ENCODE assay signal across 8 cellular contexts in the genomic region with DNA sequence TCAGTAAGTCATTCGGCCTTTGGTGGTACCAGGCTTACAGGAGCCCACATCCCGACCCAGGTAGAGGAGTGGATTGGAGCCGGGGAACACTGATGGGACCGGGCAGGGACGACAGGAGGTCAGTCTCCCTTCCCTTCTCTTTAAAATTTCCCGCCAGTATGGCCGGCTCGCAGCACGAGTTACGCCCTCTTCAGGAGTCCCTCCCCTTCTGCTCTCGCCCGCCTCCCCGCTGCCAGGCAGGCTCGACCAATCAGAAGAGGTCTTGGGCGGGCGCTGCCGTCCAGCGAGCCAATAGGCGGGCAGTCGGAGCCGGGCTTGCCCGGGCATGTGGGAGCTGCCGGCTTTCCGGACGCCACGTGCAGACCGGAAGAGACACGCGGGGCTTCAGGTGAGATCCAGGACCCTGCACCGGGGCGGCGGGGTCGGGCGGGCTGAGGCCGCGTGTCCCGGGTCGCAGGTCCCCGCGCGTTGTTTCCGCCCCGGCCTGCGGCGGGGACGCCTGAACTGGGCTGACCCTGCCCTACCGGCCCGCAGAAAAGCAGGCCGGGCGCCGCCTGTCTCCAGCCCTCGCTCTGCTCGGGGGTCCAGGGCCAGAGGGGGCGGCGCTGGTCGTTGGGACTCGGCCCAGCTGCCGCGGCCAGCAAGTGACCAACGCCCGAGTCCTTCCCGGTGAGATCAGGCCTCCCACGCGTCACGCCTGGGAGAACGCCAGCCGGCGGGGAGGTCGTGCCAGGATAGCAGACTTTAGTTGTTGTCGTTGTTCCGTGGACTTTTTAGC. TPM values are rescaled to one million over a fixed set of nuclear protein-coding genes. Genes with fewer than 3 reads are reported as not detected.
A peak's percentile ranks its signal among the peaks of the same experiment; 100 is the strongest.
DNase-seq lines count a peak whose midpoint lies in the region; ATAC-seq and TF ChIP-seq lines count a peak whose summit lies in the region.

Gene AEN (plus strand): TSS at position 346 of the 778 bp plus-strand sequence. CDS start 4,870 bp downstream, outside the sequence.

- peak; percentile 97 for DNase-seq in GM13977 (ENCODE audit: low spot score)
- DNase-seq in NCI-H146 (lab: John Stamatoyannopoulos, UW), result peak; percentile 92
- peak; percentile 86 to 97 (median 92) for DNase-seq in T-cell
- DNase-seq in adipocyte (ENCODE audit: low read depth), result peak; percentile 98
- DNase-seq in cardiac septum (ENCODE audit: low spot score), result peak; percentile 98
- peak; percentile 96 for DNase-seq in pons (ENCODE audit: low spot score)
- DNase-seq in upper lobe of left lung, result peak; percentile 97 to 98

- TF ChIP-seq CTCF in GM13977 (IDR thresholded peaks at IDR 0.05; ENCODE audit: extremely low read depth, insufficient read depth, missing control alignments) (no peak), upper lobe of left lung (IDR thresholded peaks at IDR 0.05) (peak in 2 of 6 experiments; percentile 39 to 40)

- H3K4me1 ChIP-seq in adipocyte (ENCODE audit: control insufficient read depth, insufficient read depth, low read length), result peaks cover 36% of the 10 kb centered on the region
- peaks cover 28 to 44% (median 31%) of the 10 kb centered on the region in 4 donors for H3K4me1 ChIP-seq in upper lobe of left lung

- TF ChIP-seq POLR2A in upper lobe of left lung (IDR thresholded peaks at IDR 0.05), result peak in 2 of 4 donors; percentile 52 to 66

- peaks cover 3 to 5% of the 10 kb centered on the region in 2 donors for H3K27me3 Mint-ChIP-seq in T-cell

- ATAC-seq in HG02870 (IDR thresholded peaks at IDR 0.05; ENCODE audit: unreplicated experiment) (peak; percentile 87), T-cell (replicated peaks in 1 of 4) (peak; percentile 86 to 94 (median 91)), upper lobe of left lung (ENCODE audit: low FRiP score in 2 of 2) (peak; percentile 98)

- CTCF ChIA-PET in T-cell (lab: Charles Lee), result interaction anchor here (0.6 to 1.8 kb wide), 4 partner anchors 14 to 392 kb away, joined by 3 to 12 read pairs (median 6); no protein-coding TSS in a partner anchor

- H3K27ac ChIP-seq in upper lobe of left lung, result peak within 1 kb of the TSS; percentile 75 to 81 (median 78)

- H3K9ac ChIP-seq in adipocyte (ENCODE audit: low read length), result peak within 1 kb of the TSS; percentile 96

- H3K27me3 ChIP-seq in adipocyte (replicated peaks; ENCODE audit: control insufficient read depth, insufficient read depth, low read length) (no peaks in the 10 kb centered on the region), upper lobe of left lung (no peaks in the 10 kb centered on the region)

- peaks cover 3% of the 10 kb centered on the region for H3K36me3 Mint-ChIP-seq in T-cell

- peak within 1 kb of the TSS; percentile 99 for H3K4me3 ChIP-seq in adipocyte (ENCODE audit: low read length)
- peak within 1 kb of the TSS; percentile 70 to 86 (median 80) for H3K4me3 ChIP-seq in upper lobe of left lung

- WGBS in upper lobe of left lung, 2 donors, result 0 to 1% methylated on average over 36 to 44 of the region's 71 CpGs

- in situ Hi-C loops in GM13977 (cut with MboI; ENCODE audit: low pct_unique_long_range_greater_than_20kb, low sequenced_read_pairs, unreplicated experiment), result loop anchor here (10.0 kb wide), 1 partner anchor 156 kb away; the partner anchor contains the start of genes MRPL46 and MRPS11

- no peaks in the 10 kb centered on the region for H3K9me3 Mint-ChIP-seq in T-cell

- no peaks in the 10 kb centered on the region for H3K9me3 ChIP-seq in adipocyte (ENCODE audit: control insufficient read depth, low read length)
- no peaks in the 10 kb centered on the region for H3K9me3 ChIP-seq in upper lobe of left lung

- peak within 1 kb of the TSS; percentile 86 to 92 (median 89) for H3K4me3 Mint-ChIP-seq in T-cell

- H3K36me3 ChIP-seq in adipocyte (ENCODE audit: control insufficient read depth, insufficient read depth, low read length, severe bottlenecking), result peaks cover 2% of the 10 kb centered on the region
- H3K36me3 ChIP-seq in upper lobe of left lung, result peaks cover 0 to 3% (median under 1%) of the 10 kb centered on the region in 4 donors

- peak within 1 kb of the TSS; percentile 91 to 96 for H3K27ac Mint-ChIP-seq in T-cell

- intact Hi-C loops in cardiac septum (cut with DNase I), result loop anchor here (5.0 kb wide), 1 partner anchor 276 kb away; the partner anchor contains the start of gene HAPLN3

- peaks cover 47 to 49% (median 48%) of the 10 kb centered on the region in 3 donors for H3K4me1 Mint-ChIP-seq in T-cell

- TF ChIP-seq EP300 in upper lobe of left lung (IDR thresholded peaks at IDR 0.05), result no peak

- POLR2A ChIA-PET in T-cell (lab: Charles Lee), result no interaction called here

RNA-seq across cellular contexts. Expression of gene AEN, which starts in this region (rescaled TPM):
- total RNA-seq in T-cell, result 10 to 100 TPM; 31.1 to 69.2 (median 51.5) TPM
- total RNA-seq in cardiac septum, result 8.7 TPM
- total RNA-seq in upper lobe of left lung, result 10 to 100 TPM in 5 of 6 donors, 1 to 10 TPM in 1; 7.5 to 37.6 (median 18.4) TPM

Comparison
In these comparisons a context has a peak if more than half of its experiments do, and no peak if none do; other contexts are left out.
1. Peak in every context shown above with its lines: DNase-seq, ATAC-seq, H3K4me3 ChIP-seq and H3K27ac ChIP-seq.